8 cellular contexts compared by ENCODE assay signal in genomic region chr9:127611796-127612790, GRCh38. TPM values are rescaled to one million over a fixed set of nuclear protein-coding genes. Genes with fewer than 3 reads are reported as not detected.
DNase-seq lines count a peak whose midpoint lies in the region; ATAC-seq and TF ChIP-seq lines count a peak whose summit lies in the region.

STXBP1 (plus strand) TSS chr9:127612277; CDS start chr9:127612404, 127 bp downstream.

- H3K79me2 ChIP-seq in trophoblast cell (ENCODE audit: control insufficient read depth, insufficient read depth, low read length, poor library complexity), result peaks cover 4% of the 10 kb centered on the region

- POLR2A ChIA-PET in HEK293T (lab: Yijun Ruan, JAX), result interaction anchor here (0.7 to 1.5 kb wide), 4 partner anchors 9 to 123 kb away, joined by 3 to 5 read pairs (median 3); partner anchors contain the start of genes PTRH1, TOR2A and TTC16
- POLR2A ChIA-PET in activated naive CD8-positive, alpha-beta T cell treated with anti-CD3 and anti-CD28 coated beads, Interleukin-2, amount 10 ng/mL, durations not matched to agents 7 days and 5 days (lab: Charles Lee), result interaction anchor here (0.6 to 1.6 kb wide), 5 partner anchors 15 to 304 kb away, joined by 3 to 7 read pairs (median 3); partner anchors contain the start of gene TOR2A

- peak within 1 kb of the TSS; percentile 87 for H2BK120ac ChIP-seq in trophoblast cell (ENCODE audit: insufficient read depth, low read length, poor library complexity)

- intact Hi-C loops in Right ventricle myocardium superior (cut with DNase I) (loop anchor here (5.0 kb wide), 1 partner anchor 105 kb away; the partner anchor contains the start of genes PTRH1 and TTC16), tibial artery (cut with DNase I; ENCODE audit: low total_unique reads) (loop anchor here (5.0 kb wide), 1 partner anchor 305 kb away; the partner anchor contains the start of gene ST6GALNAC4)

- peaks cover 48% of the 10 kb centered on the region for H3K27me3 Mint-ChIP-seq in activated naive CD8-positive, alpha-beta T cell treated with anti-CD3 and anti-CD28 coated beads, Interleukin-2, amount 10 ng/mL, durations not matched to agents 7 days and 5 days

- peak within 1 kb of the TSS; percentile 94 for H4K8ac ChIP-seq in trophoblast cell (ENCODE audit: low read depth, low read length)

- H3K27me3 ChIP-seq in trophoblast cell (ENCODE audit: insufficient read depth, low read length) (no peaks in the 10 kb centered on the region), tibial artery (no peaks in the 10 kb centered on the region)

- no peak for TF ChIP-seq CTCF in tibial artery (IDR thresholded peaks at IDR 0.05)

- H2BK12ac ChIP-seq in trophoblast cell (ENCODE audit: low read length), result peak within 1 kb of the TSS; percentile 78

- H3K9ac ChIP-seq in trophoblast cell (ENCODE audit: low read length), result peak within 1 kb of the TSS; percentile 73

- H4K91ac ChIP-seq in trophoblast cell (ENCODE audit: low read depth, low read length), result peak within 1 kb of the TSS; percentile 76

- no peak within 1 kb of the TSS for H3K23ac ChIP-seq in trophoblast cell (ENCODE audit: low read length)

- H4K12ac ChIP-seq in trophoblast cell (ENCODE audit: low read depth, low read length), result peak within 1 kb of the TSS; percentile 91

- peak within 1 kb of the TSS; percentile 97 for H2AFZ ChIP-seq in trophoblast cell (ENCODE audit: insufficient read depth, low read length, poor library complexity)

- H3K4ac ChIP-seq in trophoblast cell (ENCODE audit: low read depth, low read length), result peak within 1 kb of the TSS; percentile 51

- H3K4me2 ChIP-seq in trophoblast cell (ENCODE audit: low read length), result peak within 1 kb of the TSS; percentile 84

- H3K18ac ChIP-seq in trophoblast cell (ENCODE audit: low read length), result peak within 1 kb of the TSS; percentile 99

- H3K9me3 Mint-ChIP-seq in activated naive CD8-positive, alpha-beta T cell treated with anti-CD3 and anti-CD28 coated beads, Interleukin-2, amount 10 ng/mL, durations not matched to agents 7 days and 5 days, result no peaks in the 10 kb centered on the region

- CTCF ChIA-PET in HEK293T (lab: Yijun Ruan, JAX), result no interaction called here

- H3K27ac ChIP-seq in trophoblast cell (ENCODE audit: low read depth, low read length) (peak within 1 kb of the TSS; percentile 47), tibial artery (peak within 1 kb of the TSS; percentile 73 to 85)

- H3K9me3 ChIP-seq in trophoblast cell (ENCODE audit: insufficient read depth, low read depth, low read length), result no peaks in the 10 kb centered on the region
- H3K9me3 ChIP-seq in tibial artery, result no peaks in the 10 kb centered on the region

- H3K79me1 ChIP-seq in trophoblast cell (ENCODE audit: low read length), result peaks cover 9% of the 10 kb centered on the region

- H2BK5ac ChIP-seq in trophoblast cell (ENCODE audit: low read depth, low read length, poor library complexity), result peak within 1 kb of the TSS; percentile 69

- DNase-seq in GDM1 (lab: John Stamatoyannopoulos, UW) (peak; percentile 80), HEK293T (ENCODE audit: extremely low spot score) (peak; percentile 95), NCI-H1092 (lab: John Stamatoyannopoulos, UW) (peak; percentile 85), SW 1271 (lab: John Stamatoyannopoulos, UW) (peak; percentile 73 to 76), Right ventricle myocardium superior (peak; percentile 93), trophoblast cell (peak; percentile 81 to 91), tibial artery (peak; percentile 81 to 92)
- DNase-seq in activated naive CD8-positive, alpha-beta T cell treated with anti-CD3 and anti-CD28 coated beads, Interleukin-2, amount 10 ng/mL, durations not matched to agents 7 days and 5 days, result peak; percentile 95

- H3K4me1 ChIP-seq in trophoblast cell (ENCODE audit: control insufficient read depth in 1 of 2, insufficient read depth in 2 of 2, low read length in 2 of 2) (peaks cover 9 to 13% of the 10 kb centered on the region in 2 experiments), tibial artery (peaks cover 0 to 34% (median 15%) of the 10 kb centered on the region in 4 donors)

- no CpG with 5 or more reads among the region's 107 CpGs for WGBS in trophoblast cell (ENCODE audit: extremely low coverage, insufficient coverage, insufficient read length)

- H3K4me3 Mint-ChIP-seq in activated naive CD8-positive, alpha-beta T cell treated with anti-CD3 and anti-CD28 coated beads, Interleukin-2, amount 10 ng/mL, durations not matched to agents 7 days and 5 days, result peak within 1 kb of the TSS; percentile 95

- H3K36me3 Mint-ChIP-seq in activated naive CD8-positive, alpha-beta T cell treated with anti-CD3 and anti-CD28 coated beads, Interleukin-2, amount 10 ng/mL, durations not matched to agents 7 days and 5 days, result no peaks in the 10 kb centered on the region

- no peaks in the 10 kb centered on the region for H3K36me3 ChIP-seq in trophoblast cell (ENCODE audit: control insufficient read depth in 1 of 2, insufficient read depth in 2 of 2, low read length in 2 of 2)
- H3K36me3 ChIP-seq in tibial artery, result no peaks in the 10 kb centered on the region

- H3K4me3 ChIP-seq in trophoblast cell (ENCODE audit: low read depth, low read length) (peak within 1 kb of the TSS; percentile 91), tibial artery (peak within 1 kb of the TSS; percentile 70 to 75)

- peak within 1 kb of the TSS; percentile 79 for H3K27ac Mint-ChIP-seq in activated naive CD8-positive, alpha-beta T cell treated with anti-CD3 and anti-CD28 coated beads, Interleukin-2, amount 10 ng/mL, durations not matched to agents 7 days and 5 days

- H2AK5ac ChIP-seq in trophoblast cell (ENCODE audit: low read length), result no peak within 1 kb of the TSS

- peak; percentile 77 for ATAC-seq in activated naive CD8-positive, alpha-beta T cell treated with anti-CD3 and anti-CD28 coated beads, Interleukin-2, amount 10 ng/mL, durations not matched to agents 7 days and 5 days (ENCODE audit: low read depth)
- peak; percentile 84 for ATAC-seq in Right ventricle myocardium superior (ENCODE audit: poor library complexity)

- H3K14ac ChIP-seq in trophoblast cell (ENCODE audit: low read length), result peak within 1 kb of the TSS; percentile 92

- H3K4me1 Mint-ChIP-seq in activated naive CD8-positive, alpha-beta T cell treated with anti-CD3 and anti-CD28 coated beads, Interleukin-2, amount 10 ng/mL, durations not matched to agents 7 days and 5 days, result peaks cover 30% of the 10 kb centered on the region

TF ChIP-seq in HEK293T, 16 proteins besides CTCF, POLR2A, EP300 and RAD21:
- 0 out of 2 replicates have a peak, but pooled peaks have one; percentile 6 for TF ChIP-seq CTBP1 (IDR thresholded peaks at IDR 0.05; ENCODE audit: borderline replicate concordance)
- no peak for TF ChIP-seq LEF1 (IDR thresholded peaks at IDR 0.05; ENCODE audit: borderline replicate concordance)

RNA-seq across cellular contexts. Expression of gene STXBP1, which starts in this region (rescaled TPM):
- 10 to 100 TPM; 19.8 to 21.7 TPM for total RNA-seq in activated naive CD8-positive, alpha-beta T cell treated with anti-CD3 and anti-CD28 coated beads, Interleukin-2, amount 10 ng/mL, durations not matched to agents 7 days and 5 days
- 50.9 TPM for total RNA-seq in Right ventricle myocardium superior
- 79.8 and 92.5 TPM in 2 replicates for polyA plus RNA-seq in trophoblast cell (2013)

Comparison
In these comparisons a context has a peak if more than half of its experiments do, and no peak if none do; other contexts are left out.
1. Peak in every context shown above with its lines: DNase-seq, ATAC-seq, H3K4me3 ChIP-seq and H3K27ac ChIP-seq.